8 cellular contexts compared by ENCODE assay signal in genomic region chr10:121926669-121927360, GRCh38.
DNase-seq lines count a peak whose midpoint lies in the region; ATAC-seq and TF ChIP-seq lines count a peak whose summit lies in the region.

No MANE protein-coding gene starts in this region.

- no peaks in the 10 kb centered on the region for H3K9me3 ChIP-seq in subcutaneous abdominal adipose tissue (ENCODE audit: control insufficient read depth in 5 of 5, low read length in 5 of 5)

- H3K27ac ChIP-seq in brain microvascular endothelial cell (peak overlapping the region; percentile 93), layer of hippocampus (ENCODE audit: low read depth, low read length) (peak overlapping the region; percentile 95), subcutaneous abdominal adipose tissue (ENCODE audit: low read depth, low read length) (peak overlapping the region; percentile 97)

- in situ Hi-C loops in brain microvascular endothelial cell (cut with HindIII; ENCODE audit: low pct_ligation_motif_present, low sequenced_read_pairs): no loop called here

- peaks cover 2 to 24% (median 18%) of the 10 kb centered on the region in 5 donors for H3K4me1 ChIP-seq in subcutaneous abdominal adipose tissue (ENCODE audit: control insufficient read depth in 5 of 5, insufficient read depth in 5 of 5, low read length in 5 of 5)

- peak; percentile 11 for ATAC-seq in GM21529 (IDR thresholded peaks at IDR 0.05; ENCODE audit: unreplicated experiment)

- DNase-seq in NCI-H446 treated with DMSO at 0.1 percent for 48 hours (lab: John Stamatoyannopoulos, UW) (peak; percentile 10), NCI-H446 (lab: John Stamatoyannopoulos, UW) (no peak), MV-4-11 (lab: John Stamatoyannopoulos, UW) (peak; percentile 11), brain microvascular endothelial cell (peak; percentile 16), NCI-H2107 (lab: John Stamatoyannopoulos, UW) (no peak)

- H3K27me3 ChIP-seq in brain microvascular endothelial cell (replicated peaks): no peaks in the 10 kb centered on the region
- H3K27me3 ChIP-seq in layer of hippocampus (ENCODE audit: control insufficient read depth, insufficient read depth, low read length): no peaks in the 10 kb centered on the region
- H3K27me3 ChIP-seq in subcutaneous abdominal adipose tissue (ENCODE audit: control insufficient read depth in 5 of 5, insufficient read depth in 4 of 5, low read length in 5 of 5): no peaks in the 10 kb centered on the region

- H3K36me3 ChIP-seq in brain microvascular endothelial cell (replicated peaks) (no peaks in the 10 kb centered on the region), subcutaneous abdominal adipose tissue (ENCODE audit: control insufficient read depth in 5 of 5, insufficient read depth in 5 of 5, low read length in 5 of 5) (peaks cover 0 to 9% (median 6%) of the 10 kb centered on the region in 5 donors)

- H3K9ac ChIP-seq in subcutaneous abdominal adipose tissue (ENCODE audit: low read length in 5 of 5): peak overlapping the region; percentile 26 to 98 (median 95)

- TF ChIP-seq CTCF in brain microvascular endothelial cell (IDR thresholded peaks at IDR 0.05; ENCODE audit: low read depth, low read length, missing control alignments): no peak

- peak overlapping the region; percentile 86 for H3K4me3 ChIP-seq in brain microvascular endothelial cell (ENCODE audit: low read depth, low read length)
- H3K4me3 ChIP-seq in subcutaneous abdominal adipose tissue (ENCODE audit: low read depth in 1 of 5, low read length in 5 of 5): peak overlapping the region; percentile 86 to 93 (median 88)

Comparison
In these comparisons a context has a peak if more than half of its experiments do, and no peak if none do; other contexts are left out.
1. DNase-seq: peak in NCI-H446 treated with DMSO at 0.1 percent for 48 hours (single experiment), MV-4-11 (single experiment) and brain microvascular endothelial cell (single experiment); none in NCI-H446 (0 of 2) and NCI-H2107 (single experiment).
2. Peak in every context shown above with its lines, with median percentiles within 50 percentile points of each other: H3K27ac ChIP-seq.